ENCODE assay signal across 9 cellular contexts in the genomic region with DNA sequence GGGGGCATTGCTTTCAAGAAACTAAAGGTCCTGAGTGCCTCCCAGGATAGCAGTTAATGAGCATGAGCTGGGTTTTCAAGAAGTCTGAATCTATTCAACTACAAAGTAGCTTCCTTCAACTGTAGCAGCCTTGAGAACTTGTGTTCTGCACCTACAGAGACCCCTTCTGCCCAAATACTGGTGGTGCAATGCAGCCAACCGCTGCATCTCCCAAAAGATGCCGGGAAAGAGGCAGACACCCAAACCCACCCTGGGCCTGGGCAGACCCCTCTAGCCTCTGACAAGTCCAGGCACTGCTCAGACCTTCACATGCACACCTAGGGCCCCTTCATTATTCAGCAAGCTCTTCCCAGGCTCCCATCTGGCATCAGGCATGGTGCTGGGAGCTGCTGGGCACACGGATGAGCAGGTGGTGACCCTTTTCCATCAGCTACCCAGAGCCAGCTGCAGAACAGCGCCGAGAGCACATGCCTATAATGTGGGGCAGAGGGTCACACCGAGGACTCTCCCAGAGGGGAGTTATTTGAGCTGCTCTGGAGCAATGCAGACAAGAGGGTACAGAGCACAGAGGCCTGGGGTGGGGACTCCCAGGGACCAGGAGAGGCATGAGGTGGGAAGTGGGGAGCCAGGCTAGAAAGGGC. TPM values are rescaled to one million over a fixed set of nuclear protein-coding genes. Genes with fewer than 3 reads are reported as not detected.
DNase-seq lines count a peak whose midpoint lies in the region; ATAC-seq, FAIRE-seq and TF ChIP-seq lines count a peak whose summit lies in the region.
"Had no signal": no experiment of that assay in that cellular context is flagged by ENCODE, and none has a peak within 500 bp of the region (broad histone marks: within the 10 kb centered on the region; RNA-seq: fewer than 3 reads in every experiment).

No MANE protein-coding gene starts in this region.

- DNase-seq in DMS 273 (lab: John Stamatoyannopoulos, UW; ENCODE audit: unreplicated experiment) (peak; percentile 57), DMS 273 treated with DMSO at 0.1 percent for 48 hours (lab: John Stamatoyannopoulos, UW) (no peak), SK-MEL-5 (ENCODE audit: low read depth, low spot score) (peak; percentile 67), GM12878 (ENCODE audit: low read depth, low spot score) (no peak), kidney (no peak), testis (peak; percentile 45), occipital lobe (lab: John Stamatoyannopoulos, UW) (no peak)

- SMC1A ChIA-PET in GM12878 (lab: Charles Lee; ENCODE audit: uncharacterized antibody, unreplicated experiment): interaction anchor here (0.6 to 18.3 kb wide), 34 partner anchors 8 to 473 kb away, joined by 3 to 596 read pairs (median 4); no protein-coding TSS in a partner anchor

- H4K20me1 ChIP-seq in GM12878 (ENCODE audit: control insufficient read depth, insufficient read depth): no peaks in the 10 kb centered on the region

- in situ Hi-C loops in SK-MEL-5 (cut with HindIII; ENCODE audit: low pct_unique_long_range_greater_than_20kb, low sequenced_read_pairs): loop anchor here (25.0 kb wide), 1 partner anchor 345 kb away; no protein-coding TSS in a partner anchor
- in situ Hi-C loops in GM12878 (cut with MboI): loop anchor here (5.0 to 25.0 kb wide), 4 partner anchors 130 to 597 kb away; no protein-coding TSS in a partner anchor

- no peaks in the 10 kb centered on the region for H3K9me3 ChIP-seq in GM12878 (replicated peaks; ENCODE audit: control insufficient read depth, insufficient read depth, low read length)
- no peaks in the 10 kb centered on the region for H3K9me3 ChIP-seq in kidney (ENCODE audit: control insufficient read depth in 1 of 2, low read length in 2 of 2)
- H3K9me3 ChIP-seq in testis: no peaks in the 10 kb centered on the region

- H3K9ac ChIP-seq in GM12878 (ENCODE audit: control insufficient read depth, insufficient read depth, low read length): no peak overlapping the region
- H3K9ac ChIP-seq in kidney (ENCODE audit: low read length in 2 of 2): no peak overlapping the region

- H3K4me1 ChIP-seq in GM12878 (ENCODE audit: control insufficient read depth, insufficient read depth, low read length): peaks cover 36% of the 10 kb centered on the region
- H3K4me1 ChIP-seq in kidney (ENCODE audit: control insufficient read depth in 1 of 2, insufficient read depth in 1 of 2, low read depth in 1 of 2, low read length in 2 of 2): peaks cover 10% of the 10 kb centered on the region in 2 donors
- H3K4me1 ChIP-seq in testis: no peaks in the 10 kb centered on the region

- POLR2A ChIA-PET in GM12878 (lab: Charles Lee): interaction anchor here (0.6 to 1.0 kb wide), 3 partner anchors 52 to 460 kb away, joined by 3 to 9 read pairs (median 3); no protein-coding TSS in a partner anchor

- 53% methylated on average over 6 of the region's 6 CpGs for WGBS in GM12878 (ENCODE audit: insufficient coverage, insufficient replicate concordance, low lambda C conversion rate, missing lambda C conversion rate)
- 50 to 80% methylated on average over 4 to 6 of the region's 6 CpGs for WGBS in testis, 2 donors

- H3K4me3 ChIP-seq in GM12878 (no peak overlapping the region), kidney (ENCODE audit: low read length in 2 of 2) (no peak overlapping the region), testis (no peak overlapping the region)

- intact Hi-C loops in GM12878 (cut with micrococcal nuclease; ENCODE audit: unreplicated experiment): loop anchor here (5.0 kb wide), 2 partner anchors 215 to 220 kb away; no protein-coding TSS in a partner anchor
- intact Hi-C loops in kidney (cut with DNase I): loop anchor here (10.0 kb wide), 1 partner anchor 467 kb away; no protein-coding TSS in a partner anchor
- intact Hi-C loops in testis (cut with DNase I; ENCODE audit: low total_unique reads): loop anchor here (5.0 kb wide), 2 partner anchors 340 to 465 kb away; no protein-coding TSS in a partner anchor

- no peaks in the 10 kb centered on the region for H3K36me3 ChIP-seq in GM12878 (ENCODE audit: control insufficient read depth in 2 of 2, insufficient read depth in 2 of 2, low read length in 1 of 2)
- H3K36me3 ChIP-seq in kidney (ENCODE audit: control insufficient read depth in 1 of 2, insufficient read depth in 2 of 2, low read length in 2 of 2): no peaks in the 10 kb centered on the region
- no peaks in the 10 kb centered on the region for H3K36me3 ChIP-seq in testis (ENCODE audit: low read depth, missing control alignments)

- H3K79me2 ChIP-seq in GM12878 (ENCODE audit: control insufficient read depth, insufficient read depth, low read length): no peaks in the 10 kb centered on the region

- ATAC-seq in HG03520 (IDR thresholded peaks at IDR 0.05; ENCODE audit: unreplicated experiment) (peak; percentile 35), GM12878 (peak; percentile 39)

- TF ChIP-seq EP300 in GM12878 (IDR thresholded peaks at IDR 0.05; ENCODE audit: borderline replicate concordance in 1 of 2, control insufficient read depth in 1 of 2, low read depth in 2 of 2, low read length in 2 of 2): no peak

- TF ChIP-seq POLR2A in GM12878 (IDR thresholded peaks at IDR 0.05; ENCODE audit: low read depth, low read length): no peak
- TF ChIP-seq POLR2A in testis (IDR thresholded peaks at IDR 0.05): no peak

- no peak overlapping the region for H2AFZ ChIP-seq in GM12878 (ENCODE audit: control insufficient read depth, low read depth, low read length)

- BruUV-seq in GM12878 (replicated peaks; lab: Mats Ljungman, UMichigan): no TSS peak

- TF ChIP-seq CTCF in GM12878 (IDR thresholded peaks at IDR 0.05 in 2 of 3, conservative IDR thresholded peaks at IDR 0.05 in 1 of 3; ENCODE audit: control insufficient read depth in 2 of 3, extremely low read depth in 1 of 3, insufficient read depth in 1 of 3, low read depth in 3 of 3, low read length in 3 of 3): peak; percentile 75 to 87 (median 80)
- TF ChIP-seq CTCF in kidney (IDR thresholded peaks at IDR 0.05; ENCODE audit: borderline replicate concordance, extremely low read depth, insufficient read depth): peak; percentile 60
- peak; percentile 53 to 61 (median 59) for TF ChIP-seq CTCF in testis (IDR thresholded peaks at IDR 0.05)

- H3K27me3 ChIP-seq in GM12878 (replicated peaks in 1 of 2; ENCODE audit: control insufficient read depth in 2 of 2, insufficient read depth in 2 of 2, low read length in 1 of 2): no peaks in the 10 kb centered on the region
- no peaks in the 10 kb centered on the region for H3K27me3 ChIP-seq in testis

- FAIRE-seq in GM12878 (lab: Jason Lieb, UNC) (no peak), kidney (lab: Jason Lieb, UNC) (no peak)

- H3K4me2 ChIP-seq in GM12878 (ENCODE audit: control insufficient read depth, insufficient read depth): no peak overlapping the region

- CTCF ChIA-PET in GM12878 (lab: Yijun Ruan, JAX): interaction anchor here (0.6 to 17.7 kb wide), 42 partner anchors 13 to 600 kb away, joined by 3 to 444 read pairs (median 4); no protein-coding TSS in a partner anchor

- peak; percentile 83 for TF ChIP-seq RAD21 in GM12878 (IDR thresholded peaks at IDR 0.05; ENCODE audit: insufficient read depth, low read depth, low read length)

- H3K27ac ChIP-seq in GM12878 (ENCODE audit: control insufficient read depth, insufficient read depth) (no peak overlapping the region), kidney (ENCODE audit: low read depth in 2 of 2, low read length in 2 of 2) (no peak overlapping the region), testis (no peak overlapping the region)
- H3K27ac ChIP-seq: 22Rv1 had no signal

- RAD21 ChIA-PET in GM12878 (lab: Charles Lee; ENCODE audit: unreplicated experiment): interaction anchor here (0.6 to 7.6 kb wide), 32 partner anchors 13 to 475 kb away, joined by 3 to 273 read pairs (median 4); no protein-coding TSS in a partner anchor

TF ChIP-seq in GM12878, 131 proteins besides CTCF, POLR2A, EP300 and RAD21 (continues in another document):
- TF ChIP-seq, protein P1, sequence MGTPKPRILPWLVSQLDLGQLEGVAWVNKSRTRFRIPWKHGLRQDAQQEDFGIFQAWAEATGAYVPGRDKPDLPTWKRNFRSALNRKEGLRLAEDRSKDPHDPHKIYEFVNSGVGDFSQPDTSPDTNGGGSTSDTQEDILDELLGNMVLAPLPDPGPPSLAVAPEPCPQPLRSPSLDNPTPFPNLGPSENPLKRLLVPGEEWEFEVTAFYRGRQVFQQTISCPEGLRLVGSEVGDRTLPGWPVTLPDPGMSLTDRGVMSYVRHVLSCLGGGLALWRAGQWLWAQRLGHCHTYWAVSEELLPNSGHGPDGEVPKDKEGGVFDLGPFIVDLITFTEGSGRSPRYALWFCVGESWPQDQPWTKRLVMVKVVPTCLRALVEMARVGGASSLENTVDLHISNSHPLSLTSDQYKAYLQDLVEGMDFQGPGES (IDR thresholded peaks at IDR 0.05): no peak

RNA-seq across cellular contexts. Expression of a gene that starts 44.9 kb away (rescaled TPM):
- 66.6 and 66.7 TPM in 2 replicates for total RNA-seq in SK-MEL-5 (2014; rRNA removed; shearing (Covaris generic))
- polyA plus RNA-seq in SK-MEL-5 (2015; cell fraction: cytosol; rRNA removed): 76.0 and 81.3 TPM in 2 replicates
- 31.0 and 38.5 TPM in 2 replicates for polyA plus RNA-seq in SK-MEL-5 (2015; cell fraction: nucleus; rRNA removed)
- 48.9 and 50.6 TPM in 2 replicates for total RNA-seq in GM12878 (2013; cell fraction: nucleolus; rRNA removed)
- 50.9 and 51.8 TPM in 2 replicates for total RNA-seq in GM12878 (2014; rRNA removed)
- 59.9 and 60.2 TPM in 2 replicates for total RNA-seq in GM12878 (2014; rRNA removed; fragmentation: Illumina TruSeq; extraction: Trizol)
- 106 and 112 TPM in 2 replicates for total RNA-seq in GM12878 (2021)
- 52.5 TPM for polyA plus RNA-seq in GM12878 (2011; ENCODE audit: low read depth)
- 59.9 and 66.2 TPM in 2 replicates for polyA plus RNA-seq in GM12878 (2011; rRNA removed)
- polyA plus RNA-seq in GM12878 (2011; cell fraction: cytosol; rRNA removed): 62.2 and 71.2 TPM in 2 replicates
- polyA plus RNA-seq in GM12878 (2011; cell fraction: nucleus; rRNA removed): 25.2 and 33.5 TPM in 2 replicates
- 88.4 and 91.7 TPM in 2 replicates for polyA plus RNA-seq in GM12878 (2012)
- polyA plus RNA-seq in GM12878 (2014; fragmentation: Illumina TruSeq; extraction: Trizol): 112 and 121 TPM in 2 replicates
- polyA plus RNA-seq in GM12878 (2014; fragmentation: Nextera tagmentation; extraction: Ambion mirVana): 10 to 100 TPM; 12.5 to 21.3 TPM
- polyA plus RNA-seq in GM12878 (2014; rRNA removed): 60.5 and 64.9 TPM in 2 replicates
- polyA plus RNA-seq in GM12878 (2016; fragmentation: Nextera tagmentation; extraction: Ambion mirVana): 10 to 100 TPM; 22.6 to 27.2 TPM
- polyA minus RNA-seq in GM12878 (2011; rRNA and poly(A)+ RNA removed): 87.3 and 88.4 TPM in 2 replicates
- polyA minus RNA-seq in GM12878 (2011; cell fraction: cytosol; rRNA and poly(A)+ RNA removed): 31.1 and 36.9 TPM in 2 replicates
- polyA minus RNA-seq in GM12878 (2011; cell fraction: nucleus; rRNA and poly(A)+ RNA removed): 35.8 and 53.5 TPM in 2 replicates
- 124 TPM for total RNA-seq in kidney
- 23.5 TPM for polyA plus RNA-seq in kidney (ENCODE audit: insufficient read depth, low read depth, low replicate concordance)
- total RNA-seq in testis: 10 to 100 TPM; 15.1 to 15.3 TPM
- polyA plus RNA-seq in testis (ENCODE audit: insufficient read depth, low read depth, low replicate concordance): 21.1 TPM
- 14.0 TPM for total RNA-seq in occipital lobe

Comparison
In these comparisons a context has a peak if more than half of its experiments do, and no peak if none do; other contexts are left out.
1. DNase-seq: peak in DMS 273 (single experiment), SK-MEL-5 (single experiment) and testis (single experiment); none in DMS 273 treated with DMSO at 0.1 percent for 48 hours (single experiment), GM12878 (single experiment), kidney (single experiment) and occipital lobe (single experiment).
2. Peak in every context shown above with its lines, with median percentiles within 50 percentile points of each other: CTCF ChIP-seq.